1 cellular context compared by ENCODE assay signal in the genomic region with DNA sequence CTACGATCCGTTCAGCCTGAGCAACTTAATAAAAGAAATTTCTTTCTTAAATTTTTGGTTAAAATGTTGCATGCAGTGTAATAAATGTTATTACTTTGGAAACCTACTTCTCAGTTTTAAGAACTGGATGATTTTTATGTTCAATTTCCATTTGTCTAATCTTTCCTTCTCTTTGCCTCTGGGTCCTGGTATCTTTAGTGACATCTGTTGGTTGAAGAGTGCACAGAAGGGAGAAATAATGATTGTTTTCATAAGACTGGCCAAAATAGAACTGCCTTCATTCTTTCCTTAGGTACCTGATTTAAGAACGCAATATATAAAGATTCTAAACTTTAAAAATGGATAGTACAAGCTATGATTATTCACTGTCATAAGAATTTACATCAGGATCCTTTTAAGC.
TF ChIP-seq lines count a peak whose summit lies in the region.

No MANE protein-coding gene starts in this region.

TF ChIP-seq in GM23338, 12 proteins besides CTCF, POLR2A, EP300 and RAD21 (continued from another document):
- TF ChIP-seq, protein P1, sequence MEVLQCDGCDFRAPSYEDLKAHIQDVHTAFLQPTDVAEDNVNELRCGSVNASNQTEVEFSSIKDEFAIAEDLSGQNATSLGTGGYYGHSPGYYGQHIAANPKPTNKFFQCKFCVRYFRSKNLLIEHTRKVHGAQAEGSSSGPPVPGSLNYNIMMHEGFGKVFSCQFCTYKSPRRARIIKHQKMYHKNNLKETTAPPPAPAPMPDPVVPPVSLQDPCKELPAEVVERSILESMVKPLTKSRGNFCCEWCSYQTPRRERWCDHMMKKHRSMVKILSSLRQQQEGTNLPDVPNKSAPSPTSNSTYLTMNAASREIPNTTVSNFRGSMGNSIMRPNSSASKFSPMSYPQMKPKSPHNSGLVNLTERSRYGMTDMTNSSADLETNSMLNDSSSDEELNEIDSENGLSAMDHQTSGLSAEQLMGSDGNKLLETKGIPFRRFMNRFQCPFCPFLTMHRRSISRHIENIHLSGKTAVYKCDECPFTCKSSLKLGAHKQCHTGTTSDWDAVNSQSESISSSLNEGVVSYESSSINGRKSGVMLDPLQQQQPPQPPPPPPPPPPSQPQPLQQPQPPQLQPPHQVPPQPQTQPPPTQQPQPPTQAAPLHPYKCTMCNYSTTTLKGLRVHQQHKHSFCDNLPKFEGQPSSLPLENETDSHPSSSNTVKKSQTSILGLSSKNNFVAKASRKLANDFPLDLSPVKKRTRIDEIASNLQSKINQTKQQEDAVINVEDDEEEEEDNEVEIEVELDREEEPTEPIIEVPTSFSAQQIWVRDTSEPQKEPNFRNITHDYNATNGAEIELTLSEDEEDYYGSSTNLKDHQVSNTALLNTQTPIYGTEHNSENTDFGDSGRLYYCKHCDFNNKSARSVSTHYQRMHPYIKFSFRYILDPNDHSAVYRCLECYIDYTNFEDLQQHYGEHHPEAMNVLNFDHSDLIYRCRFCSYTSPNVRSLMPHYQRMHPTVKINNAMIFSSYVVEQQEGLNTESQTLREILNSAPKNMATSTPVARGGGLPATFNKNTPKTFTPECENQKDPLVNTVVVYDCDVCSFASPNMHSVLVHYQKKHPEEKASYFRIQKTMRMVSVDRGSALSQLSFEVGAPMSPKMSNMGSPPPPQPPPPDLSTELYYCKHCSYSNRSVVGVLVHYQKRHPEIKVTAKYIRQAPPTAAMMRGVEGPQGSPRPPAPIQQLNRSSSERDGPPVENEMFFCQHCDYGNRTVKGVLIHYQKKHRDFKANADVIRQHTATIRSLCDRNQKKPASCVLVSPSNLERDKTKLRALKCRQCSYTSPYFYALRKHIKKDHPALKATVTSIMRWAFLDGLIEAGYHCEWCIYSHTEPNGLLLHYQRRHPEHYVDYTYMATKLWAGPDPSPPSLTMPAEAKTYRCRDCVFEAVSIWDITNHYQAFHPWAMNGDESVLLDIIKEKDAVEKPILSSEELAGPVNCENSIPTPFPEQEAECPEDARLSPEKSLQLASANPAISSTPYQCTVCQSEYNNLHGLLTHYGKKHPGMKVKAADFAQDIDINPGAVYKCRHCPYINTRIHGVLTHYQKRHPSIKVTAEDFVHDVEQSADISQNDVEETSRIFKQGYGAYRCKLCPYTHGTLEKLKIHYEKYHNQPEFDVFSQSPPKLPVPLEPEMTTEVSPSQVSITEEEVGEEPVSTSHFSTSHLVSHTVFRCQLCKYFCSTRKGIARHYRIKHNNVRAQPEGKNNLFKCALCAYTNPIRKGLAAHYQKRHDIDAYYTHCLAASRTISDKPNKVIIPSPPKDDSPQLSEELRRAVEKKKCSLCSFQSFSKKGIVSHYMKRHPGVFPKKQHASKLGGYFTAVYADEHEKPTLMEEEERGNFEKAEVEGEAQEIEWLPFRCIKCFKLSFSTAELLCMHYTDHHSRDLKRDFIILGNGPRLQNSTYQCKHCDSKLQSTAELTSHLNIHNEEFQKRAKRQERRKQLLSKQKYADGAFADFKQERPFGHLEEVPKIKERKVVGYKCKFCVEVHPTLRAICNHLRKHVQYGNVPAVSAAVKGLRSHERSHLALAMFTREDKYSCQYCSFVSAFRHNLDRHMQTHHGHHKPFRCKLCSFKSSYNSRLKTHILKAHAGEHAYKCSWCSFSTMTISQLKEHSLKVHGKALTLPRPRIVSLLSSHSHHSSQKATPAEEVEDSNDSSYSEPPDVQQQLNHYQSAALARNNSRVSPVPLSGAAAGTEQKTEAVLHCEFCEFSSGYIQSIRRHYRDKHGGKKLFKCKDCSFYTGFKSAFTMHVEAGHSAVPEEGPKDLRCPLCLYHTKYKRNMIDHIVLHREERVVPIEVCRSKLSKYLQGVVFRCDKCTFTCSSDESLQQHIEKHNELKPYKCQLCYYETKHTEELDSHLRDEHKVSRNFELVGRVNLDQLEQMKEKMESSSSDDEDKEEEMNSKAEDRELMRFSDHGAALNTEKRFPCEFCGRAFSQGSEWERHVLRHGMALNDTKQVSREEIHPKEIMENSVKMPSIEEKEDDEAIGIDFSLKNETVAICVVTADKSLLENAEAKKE (CRISPR knock-in tag; IDR thresholded peaks at IDR 0.05) = no peak
- TF ChIP-seq ZNF331 (CRISPR knock-in tag; IDR thresholded peaks at IDR 0.05; ENCODE audit: low read depth) (no peak), EZH2 (IDR thresholded peaks at IDR 0.05; ENCODE audit: low read depth, unreplicated experiment) (no peak), ZNF114 (CRISPR knock-in tag; IDR thresholded peaks at IDR 0.05) (no peak), JUNB (IDR thresholded peaks at IDR 0.05; ENCODE audit: unreplicated experiment) (no peak), POLR2AphosphoS5 (IDR thresholded peaks at IDR 0.05; ENCODE audit: low read depth) (no peak)
TF ChIP-seq in GM23338: peak in this region for 0.
